8 cellular contexts compared by ENCODE assay signal in the genomic region with DNA sequence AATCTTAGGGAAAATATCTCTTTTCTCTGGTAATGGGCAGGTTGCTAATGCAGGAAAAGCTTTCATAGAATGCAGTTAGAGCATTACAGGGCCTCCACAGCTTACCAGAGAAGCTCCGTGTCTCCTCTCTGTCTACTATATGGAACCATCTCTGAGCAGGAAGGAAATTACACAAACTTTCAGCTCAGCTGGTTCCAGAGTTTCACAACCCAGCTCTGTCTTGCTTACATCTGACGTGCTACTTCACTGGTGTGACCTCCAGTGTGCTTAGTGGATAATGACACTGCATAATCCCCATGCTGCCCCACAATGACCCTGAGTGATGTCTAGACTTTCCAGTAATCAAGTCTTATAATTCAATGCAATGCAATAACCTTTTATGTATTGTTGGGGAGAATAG. TPM values are rescaled to one million over a fixed set of nuclear protein-coding genes. Genes with fewer than 3 reads are reported as not detected.
A peak's percentile ranks its signal among the peaks of the same experiment; 100 is the strongest.
DNase-seq lines count a peak whose midpoint lies in the region; ATAC-seq, FAIRE-seq and TF ChIP-seq lines count a peak whose summit lies in the region.

No MANE protein-coding gene starts in this region.

- H3K9me1 ChIP-seq in K562 (ENCODE audit: control insufficient read depth, insufficient read depth, low read length): no peaks in the 10 kb centered on the region

- H3K9me3 ChIP-seq in CD8-positive, alpha-beta memory T cell (ENCODE audit: low read length): no peaks in the 10 kb centered on the region
- H3K9me3 ChIP-seq in K562 (replicated peaks; ENCODE audit: control insufficient read depth, insufficient read depth, low read depth, low read length): no peaks in the 10 kb centered on the region
- H3K9me3 ChIP-seq in gastroesophageal sphincter: no peaks in the 10 kb centered on the region

- CTCF ChIA-PET in CD8-positive, alpha-beta memory T cell (lab: Charles Lee): no interaction called here
- CTCF ChIA-PET in K562 (lab: Yijun Ruan, JAX; ENCODE audit: low intra/inter-chr PET ratio): no interaction called here

- no peak for TF ChIP-seq RAD21 in K562 (CRISPR knock-in tag; conservative IDR thresholded peaks at IDR 0.05 in 1 of 2, IDR thresholded peaks at IDR 0.05 in 1 of 2)

- TF ChIP-seq POLR2A in K562 (conservative IDR thresholded peaks at IDR 0.05): no peak
- TF ChIP-seq POLR2A in gastroesophageal sphincter (IDR thresholded peaks at IDR 0.05): no peak

- POLR2A ChIA-PET in CD8-positive, alpha-beta memory T cell (lab: Charles Lee): no interaction called here
- POLR2A ChIA-PET in K562 (lab: Yijun Ruan, JAX): no interaction called here

- peak overlapping the region in 3 of 7 donors; percentile 9 to 13 (median 9) for H3K4me3 Mint-ChIP-seq in CD8-positive, alpha-beta memory T cell

- H3K4me3 ChIP-seq in CD8-positive, alpha-beta memory T cell (ENCODE audit: low read length): no peak overlapping the region
- no peak overlapping the region for H3K4me3 ChIP-seq in K562
- no peak overlapping the region for H3K4me3 ChIP-seq in gastroesophageal sphincter

- DNase-seq in CD8-positive, alpha-beta memory T cell: peak in 1 of 5 donors; percentile 10
- DNase-seq in K562 (ENCODE audit: extremely low read depth in 1 of 4, low spot score in 3 of 4) (peak in 1 of 4 experiments; percentile 24), medulla oblongata (ENCODE audit: extremely low spot score) (peak; percentile 85)
- no peak for DNase-seq in stimulated activated CD4-positive, alpha-beta T cell treated with anti-CD3 and anti-CD28 coated beads, Interleukin-1b, Interleukin-23, amount 100 ng/mL, for 48 hours

- BruUV-seq in K562 (replicated peaks; lab: Mats Ljungman, UMichigan): no TSS peak

- no peaks in the 10 kb centered on the region for H3K36me3 ChIP-seq in CD8-positive, alpha-beta memory T cell (ENCODE audit: insufficient read depth, low read length)
- no peaks in the 10 kb centered on the region for H3K36me3 ChIP-seq in K562 (ENCODE audit: control insufficient read depth, insufficient read depth, low read length)
- H3K36me3 ChIP-seq in gastroesophageal sphincter: no peaks in the 10 kb centered on the region

- peak overlapping the region in 7 of 8 donors; percentile 1 to 79 (median 64) for H3K27ac Mint-ChIP-seq in CD8-positive, alpha-beta memory T cell

- no peak overlapping the region for H3K4me2 ChIP-seq in K562 (ENCODE audit: insufficient read depth, low read length)

- in situ Hi-C loops in K562 (cut with MboI): no loop called here

- H3K4me1 ChIP-seq in CD8-positive, alpha-beta memory T cell (ENCODE audit: insufficient read depth, low read length): peaks cover 31% of the 10 kb centered on the region
- H3K4me1 ChIP-seq in K562 (replicated peaks in 1 of 2; ENCODE audit: control insufficient read depth in 2 of 2, insufficient read depth in 2 of 2, low read length in 2 of 2) (peaks cover 6 to 22% of the 10 kb centered on the region in 2 experiments; a peak in 4 of 5 replicates), gastroesophageal sphincter (peaks cover 3 to 16% (median 4%) of the 10 kb centered on the region in 3 donors)

- peaks cover 0 to 2% (median 0%) of the 10 kb centered on the region in 3 donors for H3K36me3 Mint-ChIP-seq in CD8-positive, alpha-beta memory T cell

- H3K27ac ChIP-seq in CD8-positive, alpha-beta memory T cell (ENCODE audit: low read depth, low read length): no peak overlapping the region
- no peak overlapping the region for H3K27ac ChIP-seq in K562 (ENCODE audit: extremely low read depth, low read depth, low read length)
- no peak overlapping the region for H3K27ac ChIP-seq in gastroesophageal sphincter

- H3K27me3 Mint-ChIP-seq in CD8-positive, alpha-beta memory T cell: no peaks in the 10 kb centered on the region

- FAIRE-seq in K562 (lab: Jason Lieb, UNC): peak; percentile 15

- no peak overlapping the region for H2AFZ ChIP-seq in K562 (ENCODE audit: low read depth, low read length)

- intact Hi-C loops in K562 (cut with micrococcal nuclease): loop anchor here (10.0 kb wide), 2 partner anchors 228 to 402 kb away; no protein-coding TSS in a partner anchor

- H3K9ac ChIP-seq in K562 (ENCODE audit: insufficient read depth in 1 of 2, low read depth in 2 of 2, low read length in 2 of 2): no peak overlapping the region

- H4K20me1 ChIP-seq in K562 (replicated peaks; ENCODE audit: control insufficient read depth, insufficient read depth, low read length): no peaks in the 10 kb centered on the region

- ATAC-seq in HG03457 (IDR thresholded peaks at IDR 0.05; ENCODE audit: unreplicated experiment) (peak; percentile 27), K562 (no peak), gastroesophageal sphincter (no peak), GM21723 (IDR thresholded peaks at IDR 0.05; ENCODE audit: unreplicated experiment) (no peak), GM18868 (IDR thresholded peaks at IDR 0.05; ENCODE audit: unreplicated experiment) (no peak)

- no peaks in the 10 kb centered on the region for H3K79me2 ChIP-seq in K562 (ENCODE audit: control insufficient read depth, insufficient read depth, low read length)

- no peak for TF ChIP-seq EP300 in K562 (IDR thresholded peaks at IDR 0.05; ENCODE audit: low read length)
- no peak for TF ChIP-seq EP300 in gastroesophageal sphincter (IDR thresholded peaks at IDR 0.05)

- H3K27me3 ChIP-seq in CD8-positive, alpha-beta memory T cell (ENCODE audit: insufficient read depth, low read length, poor library complexity, severe bottlenecking): no peaks in the 10 kb centered on the region
- H3K27me3 ChIP-seq in K562 (ENCODE audit: control insufficient read depth in 2 of 2, insufficient read depth in 2 of 2, low read length in 2 of 2): no peaks in the 10 kb centered on the region
- H3K27me3 ChIP-seq in gastroesophageal sphincter: no peaks in the 10 kb centered on the region

- 23% methylated on average over 2 of the region's 2 CpGs for WGBS in K562 (ENCODE audit: insufficient coverage, low coverage, missing lambda C conversion rate)
- WGBS in gastroesophageal sphincter (ENCODE audit: low coverage in 1 of 2), 2 donors: 71 to 83% methylated on average over 2 of the region's 2 CpGs

- no peaks in the 10 kb centered on the region for H3K9me3 Mint-ChIP-seq in CD8-positive, alpha-beta memory T cell

- TF ChIP-seq CTCF in K562 (IDR thresholded peaks at IDR 0.05 in 2 of 3, conservative IDR thresholded peaks at IDR 0.05 in 1 of 3; ENCODE audit: insufficient read depth in 2 of 3, low read depth in 1 of 3, low read length in 3 of 3) (no peak; a peak in 1 of 6 replicates), gastroesophageal sphincter (IDR thresholded peaks at IDR 0.05) (no peak)

- peaks cover 21 to 44% (median 24%) of the 10 kb centered on the region in 3 donors for H3K4me1 Mint-ChIP-seq in CD8-positive, alpha-beta memory T cell

TF ChIP-seq in K562, 482 proteins besides CTCF, POLR2A, EP300 and RAD21 (continues in another document):
- peak; percentile 78 for TF ChIP-seq NFE2 (IDR thresholded peaks at IDR 0.05; ENCODE audit: low read depth)
- peak; percentile 52 for TF ChIP-seq MAFK (IDR thresholded peaks at IDR 0.05; ENCODE audit: low read length)
- no peak for TF ChIP-seq ZNF444 (CRISPR knock-in tag; IDR thresholded peaks at IDR 0.05)
- TF ChIP-seq ZNF316 (IDR thresholded peaks at IDR 0.05): peak; percentile 74
- no peak for TF ChIP-seq FOXJ2 (tag; IDR thresholded peaks at IDR 0.05)
- TF ChIP-seq ZNF75A (CRISPR knock-in tag; IDR thresholded peaks at IDR 0.05): no peak
- TF ChIP-seq GATAD2B (IDR thresholded peaks at IDR 0.05; ENCODE audit: borderline replicate concordance): no peak
- TF ChIP-seq, protein P1, sequence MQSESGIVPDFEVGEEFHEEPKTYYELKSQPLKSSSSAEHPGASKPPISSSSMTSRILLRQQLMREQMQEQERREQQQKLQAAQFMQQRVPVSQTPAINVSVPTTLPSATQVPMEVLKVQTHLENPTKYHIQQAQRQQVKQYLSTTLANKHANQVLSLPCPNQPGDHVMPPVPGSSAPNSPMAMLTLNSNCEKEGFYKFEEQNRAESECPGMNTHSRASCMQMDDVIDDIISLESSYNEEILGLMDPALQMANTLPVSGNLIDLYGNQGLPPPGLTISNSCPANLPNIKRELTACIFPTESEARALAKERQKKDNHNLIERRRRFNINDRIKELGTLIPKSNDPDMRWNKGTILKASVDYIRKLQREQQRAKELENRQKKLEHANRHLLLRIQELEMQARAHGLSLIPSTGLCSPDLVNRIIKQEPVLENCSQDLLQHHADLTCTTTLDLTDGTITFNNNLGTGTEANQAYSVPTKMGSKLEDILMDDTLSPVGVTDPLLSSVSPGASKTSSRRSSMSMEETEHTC (IDR thresholded peaks at IDR 0.05): no peak
- no peak for TF ChIP-seq ARID1B (IDR thresholded peaks at IDR 0.05)

RNA-seq across cellular contexts. Expression of a gene that starts 4.3 kb away (rescaled TPM):
- total RNA-seq in CD8-positive, alpha-beta memory T cell: 1 to 10 TPM; 6.6 to 7.9 TPM
- 5.3 TPM for polyA plus RNA-seq in CD8-positive, alpha-beta memory T cell
- total RNA-seq in K562 (2011; cell fraction: chromatin; rRNA removed; ENCODE audit: low replicate concordance): 24.6 and 32.7 TPM in 2 replicates
- 11.2 and 13.0 TPM in 2 replicates for total RNA-seq in K562 (2011; cell fraction: nucleolus; rRNA removed)
- total RNA-seq in K562 (2011; cell fraction: nucleoplasm; rRNA removed): 22.0 and 23.1 TPM in 2 replicates
- total RNA-seq in K562 (2014; rRNA removed) (10.4 and 10.8 TPM in 2 replicates), K562 (2014; rRNA removed; fragmentation: Illumina TruSeq; extraction: Trizol) (15.0 and 17.6 TPM in 2 replicates), K562 (2015; rRNA removed; fragmentation: Illumina TruSeq; extraction: Trizol) (17.9 and 19.2 TPM in 2 replicates), K562 (2021) (10.6 and 12.1 TPM in 2 replicates), gastroesophageal sphincter (10 to 100 TPM; 19.0 to 29.6 (median 25.2) TPM)
- polyA plus RNA-seq in K562 (2011; rRNA removed) (9.7 TPM in 2 replicates), K562 (2014; fragmentation: Illumina TruSeq; extraction: Trizol) (11.4 and 13.1 TPM in 2 replicates), K562 (2014; fragmentation: Nextera tagmentation; extraction: Ambion mirVana) (10 to 100 TPM; 12.6 to 15.4 TPM), K562 (2014; rRNA removed) (11.7 and 12.3 TPM in 2 replicates)
- 5.6 and 10.0 TPM in 2 replicates for polyA plus RNA-seq in K562 (2011; cell fraction: cytosol; rRNA removed)
- polyA plus RNA-seq in K562 (2011; cell fraction: nucleus; rRNA removed): 7.6 and 11.6 TPM in 2 replicates
- 11.1 and 43.7 TPM in 2 replicates for polyA plus RNA-seq in K562 (2012)
- 20.1 and 26.5 TPM in 2 replicates for polyA minus RNA-seq in K562 (2011; rRNA and poly(A)+ RNA removed)
- polyA minus RNA-seq in K562 (2011; cell fraction: cytosol; rRNA and poly(A)+ RNA removed): 6.1 and 6.9 TPM in 2 replicates
- 19.9 and 37.7 TPM in 2 replicates for polyA minus RNA-seq in K562 (2011; cell fraction: nucleus; rRNA and poly(A)+ RNA removed)
